Comparison of ENCODE assay signal across 20 cellular contexts in genomic region chr13:31761951-31762350, GRCh38. TPM values are rescaled to one million over a fixed set of nuclear protein-coding genes. Genes with fewer than 3 reads are reported as not detected.
"Had no signal": no experiment of that assay in that cellular context is flagged by ENCODE, and none has a peak within 500 bp of the region (broad histone marks: within the 10 kb centered on the region; RNA-seq: fewer than 3 reads in every experiment).

No MANE protein-coding gene starts in this region.

- H3K36me3 ChIP-seq: colonic mucosa, gastroesophageal sphincter, heart left ventricle, prostate gland, right atrium auricular region, WERI-Rb-1 had no signal

- H3K27ac ChIP-seq: colonic mucosa, gastroesophageal sphincter, heart left ventricle, prostate gland, right atrium auricular region, testis, WERI-Rb-1 had no signal

- DNase-seq: activated CD4-positive, alpha-beta T cell treated with anti-CD3 and anti-CD28 coated beads, Interleukin-2, amount 50 U/mL, for 48 hours; activated T-cell treated with anti-CD3 and anti-CD28 coated beads for 4 hours; amygdala; colonic mucosa; heart left ventricle; left ventricle myocardium superior; small intestine; stimulated activated CD4-positive, alpha-beta T cell treated with anti-CD3 and anti-CD28 coated beads, Interleukin-15, amount 100 ng/mL, for 24 hours; stimulated activated CD4-positive, alpha-beta T cell treated with anti-CD3 and anti-CD28 coated beads, Interleukin-4, amount 100 ng/mL, for 1 hour; stimulated activated naive CD8-positive, alpha-beta T cell treated with anti-CD3 and anti-CD28 coated beads, Interleukin-15, amount 100 ng/mL, for 72 hours; T-helper 2 cell; testis; WERI-Rb-1 had no signal

- H3K4me3 ChIP-seq: colonic mucosa, gastroesophageal sphincter, heart left ventricle, prostate gland, right atrium auricular region, testis had no signal

- H3K9me3 ChIP-seq: colonic mucosa, gastroesophageal sphincter, heart left ventricle, prostate gland, right atrium auricular region, testis had no signal

- H3K27me3 ChIP-seq: colonic mucosa, gastroesophageal sphincter, right atrium auricular region, testis had no signal

- H3K4me1 ChIP-seq: colonic mucosa, gastroesophageal sphincter, heart left ventricle, prostate gland, right atrium auricular region, testis had no signal

- ATAC-seq: gastroesophageal sphincter; heart left ventricle; left ventricle myocardium superior; stimulated activated naive CD8-positive, alpha-beta T cell treated with anti-CD3 and anti-CD28 coated beads, Interleukin-15, amount 100 ng/mL, for 72 hours had no signal

RNA-seq across cellular contexts. Expression of gene RXFP2, which starts 22.6 kb away (rescaled TPM):
- total RNA-seq: activated T-helper 1 cell treated with anti-CD3 and anti-CD28 coated beads, Interleukin-12 subunit alpha, Interleukin-12 subunit beta, Interleukin-2, Interleukin-4 antibody, amounts not matched to agents 30 ng/mL and 10 ng/mL and 1 ng/mL, durations not matched to agents 14 hours and 24 hours and 36 hours; colonic mucosa; epithelial cell of proximal tubule; gastroesophageal sphincter; heart left ventricle; left ventricle myocardium superior; mononuclear cell; neural crest cell; prostate gland; right atrium auricular region had no signal
- polyA plus RNA-seq: heart left ventricle, small intestine had no signal
